ENCODE assay signal across 12 cellular contexts in the genomic region with DNA sequence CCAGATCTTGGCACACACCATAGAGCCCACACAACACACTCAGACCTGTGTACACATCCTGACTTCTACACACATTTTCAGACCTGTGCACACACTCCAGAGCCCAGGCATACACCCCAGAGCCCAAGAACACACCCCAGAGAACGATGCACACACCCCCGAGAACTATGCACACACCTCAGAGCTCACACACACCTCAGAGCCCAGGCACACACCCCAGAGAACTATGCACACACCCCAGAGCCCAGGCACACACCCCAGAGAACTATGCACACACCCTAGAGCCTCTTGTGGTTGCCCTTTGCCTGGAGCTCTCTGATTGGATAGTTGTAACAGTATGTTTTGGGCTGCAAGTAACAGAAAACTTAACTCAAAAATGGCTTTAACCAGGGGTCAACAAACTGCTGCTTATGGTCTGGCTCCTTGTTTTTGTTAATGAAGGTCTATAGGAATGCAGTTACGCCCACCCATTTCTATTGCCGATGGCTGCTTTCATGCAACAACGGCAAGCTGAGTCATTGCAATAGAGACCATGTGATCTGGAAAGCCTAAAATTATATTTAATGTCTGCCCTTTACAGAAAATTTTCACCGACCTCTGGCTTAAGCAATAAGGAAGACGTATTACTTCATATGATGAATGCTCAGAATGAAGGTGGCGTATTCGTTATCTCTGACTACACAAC.
DNase-seq lines count a peak whose midpoint lies in the region; ATAC-seq and TF ChIP-seq lines count a peak whose summit lies in the region.
"Had no signal": no experiment of that assay in that cellular context is flagged by ENCODE, and none has a peak within 500 bp of the region (broad histone marks: within the 10 kb centered on the region; RNA-seq: fewer than 3 reads in every experiment).

No MANE protein-coding gene starts in this region.

- H3K36me3 ChIP-seq in colonic mucosa (no peaks in the 10 kb centered on the region), mucosa of rectum (ENCODE audit: control insufficient read depth in 2 of 2, insufficient read depth in 2 of 2, low read length in 2 of 2) (no peaks in the 10 kb centered on the region)

- no peaks in the 10 kb centered on the region for H3K27me3 ChIP-seq in colonic mucosa
- H3K27me3 ChIP-seq in mucosa of rectum (ENCODE audit: control insufficient read depth in 2 of 2, insufficient read depth in 2 of 2, low read length in 2 of 2), result no peaks in the 10 kb centered on the region

- H3K27ac Mint-ChIP-seq in CD14-positive monocyte, result peak overlapping the region; percentile 93 to 99 (median 98)
- H3K27ac Mint-ChIP-seq: activated CD4-positive, alpha-beta T cell treated with anti-CD3 and anti-CD28 coated beads, Interleukin-2, amount 10 ng/mL, durations not matched to agents 24 days and 14 days had no signal

- intact Hi-C loops in CD14-positive monocyte (cut with micrococcal nuclease) (loop anchor here in 1 of 2 donors (5.0 kb wide), 1 partner anchor 34 kb away; no protein-coding TSS in a partner anchor), colonic mucosa (cut with DNase I) (no loop called here)

- H3K4me1 Mint-ChIP-seq in CD14-positive monocyte, result peaks cover 55% of the 10 kb centered on the region

- H3K36me3 Mint-ChIP-seq in CD14-positive monocyte, result peaks cover 0 to 3% of the 10 kb centered on the region in 2 donors
- H3K36me3 Mint-ChIP-seq: CD4-positive, CD25-positive, alpha-beta regulatory T cell had no signal

- DNase-seq in CD14-positive monocyte (ENCODE audit: low spot score), result no peak
- peak; percentile 94 to 97 for DNase-seq in NOMO-1 (lab: John Stamatoyannopoulos, UW; ENCODE audit: unreplicated experiment in 2 of 2)
- peak; percentile 72 for DNase-seq in colonic mucosa
- no peak for DNase-seq in stimulated activated CD8-positive, alpha-beta memory T cell treated with anti-CD3 and anti-CD28 coated beads, Interleukin-4, amount 100 ng/mL, for 48 hours
- DNase-seq in NCI-H128 (lab: John Stamatoyannopoulos, UW; ENCODE audit: unreplicated experiment), result no peak
- DNase-seq: activated CD4-positive, alpha-beta T cell treated with anti-CD3 and anti-CD28 coated beads, Interleukin-2, amount 10 ng/mL, durations not matched to agents 24 days and 14 days; activated naive CD4-positive, alpha-beta T cell; CD4-positive, CD25-positive, alpha-beta regulatory T cell; NCI-H446 treated with DMSO at 0.1 percent for 48 hours had no signal

- ATAC-seq in HG02981 (IDR thresholded peaks at IDR 0.05; ENCODE audit: unreplicated experiment) (no peak), GM21737 (IDR thresholded peaks at IDR 0.05; ENCODE audit: unreplicated experiment) (no peak)

- H3K4me3 ChIP-seq in colonic mucosa, result no peak overlapping the region
- peak overlapping the region in 1 of 2 donors; percentile 3 for H3K4me3 ChIP-seq in mucosa of rectum (ENCODE audit: low read length in 2 of 2)

- H3K9me3 Mint-ChIP-seq in CD14-positive monocyte, result peaks cover 5 to 15% (median 12%) of the 10 kb centered on the region in 7 donors

- H3K27ac ChIP-seq in colonic mucosa (peak overlapping the region; percentile 22), mucosa of rectum (ENCODE audit: low read depth in 2 of 2, low read length in 2 of 2) (peak overlapping the region; percentile 13 to 61)

- TF ChIP-seq CTCF in CD14-positive monocyte (IDR thresholded peaks at IDR 0.05) (no peak), colonic mucosa (IDR thresholded peaks at IDR 0.05) (no peak)

- H3K9me3 ChIP-seq in colonic mucosa (no peaks in the 10 kb centered on the region), mucosa of rectum (ENCODE audit: control insufficient read depth in 2 of 2, low read length in 2 of 2) (no peaks in the 10 kb centered on the region)

- peaks cover 0 to 4% (median 1%) of the 10 kb centered on the region in 3 donors for H3K27me3 Mint-ChIP-seq in CD14-positive monocyte (ENCODE audit: low read depth in 3 of 3)

- peak overlapping the region in 1 of 2 donors; percentile 26 for H3K9ac ChIP-seq in colonic mucosa (ENCODE audit: low read depth in 2 of 2, low read length in 2 of 2)
- H3K9ac ChIP-seq in mucosa of rectum (ENCODE audit: low read depth in 1 of 2, low read length in 2 of 2), result no peak overlapping the region

- peaks cover 10% of the 10 kb centered on the region for H3K4me1 ChIP-seq in colonic mucosa
- H3K4me1 ChIP-seq in mucosa of rectum (ENCODE audit: control insufficient read depth in 2 of 2, insufficient read depth in 2 of 2, low read length in 2 of 2), result peaks cover 0 to 17% of the 10 kb centered on the region in 2 donors

- peak overlapping the region; percentile 68 to 77 for H3K4me3 Mint-ChIP-seq in CD14-positive monocyte
- H3K4me3 Mint-ChIP-seq: activated CD4-positive, alpha-beta T cell treated with anti-CD3 and anti-CD28 coated beads, Interleukin-2, amount 10 ng/mL, durations not matched to agents 24 days and 14 days; CD4-positive, CD25-positive, alpha-beta regulatory T cell had no signal

Comparison
In these comparisons a context has a peak if more than half of its experiments do, and no peak if none do; other contexts are left out.
1. DNase-seq: peak in NOMO-1 (2 of 2) and colonic mucosa (single experiment); none in CD14-positive monocyte (single experiment), stimulated activated CD8-positive, alpha-beta memory T cell treated with anti-CD3 and anti-CD28 coated beads, Interleukin-4, amount 100 ng/mL, for 48 hours (single experiment) and NCI-H128 (single experiment).